Comparison of ENCODE assay signal across 1 cellular context in the genomic region with DNA sequence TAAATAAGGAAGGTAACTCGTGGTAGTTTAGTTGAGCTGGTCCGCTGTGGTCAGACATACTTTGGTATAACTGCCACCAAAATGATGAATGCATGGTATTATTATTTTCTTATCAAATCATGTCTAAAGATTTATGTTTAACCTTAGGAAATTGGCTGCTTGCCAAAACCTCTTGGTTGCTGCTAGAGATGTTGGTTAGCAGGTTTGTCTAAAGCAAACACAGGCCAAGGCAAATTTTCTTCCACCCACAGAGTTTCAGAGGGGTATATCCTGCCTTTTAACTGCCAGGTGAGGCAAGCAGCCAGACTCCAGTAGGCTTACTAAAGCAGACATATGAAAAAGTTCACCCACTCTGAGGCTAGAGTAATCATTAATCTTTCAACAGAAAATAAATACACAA.
TF ChIP-seq lines count a peak whose summit lies in the region.

No MANE protein-coding gene starts in this region.

TF ChIP-seq in WTC11, 78 proteins besides CTCF, POLR2A, EP300 and RAD21 (continued from another document):
- TF ChIP-seq, protein P1, sequence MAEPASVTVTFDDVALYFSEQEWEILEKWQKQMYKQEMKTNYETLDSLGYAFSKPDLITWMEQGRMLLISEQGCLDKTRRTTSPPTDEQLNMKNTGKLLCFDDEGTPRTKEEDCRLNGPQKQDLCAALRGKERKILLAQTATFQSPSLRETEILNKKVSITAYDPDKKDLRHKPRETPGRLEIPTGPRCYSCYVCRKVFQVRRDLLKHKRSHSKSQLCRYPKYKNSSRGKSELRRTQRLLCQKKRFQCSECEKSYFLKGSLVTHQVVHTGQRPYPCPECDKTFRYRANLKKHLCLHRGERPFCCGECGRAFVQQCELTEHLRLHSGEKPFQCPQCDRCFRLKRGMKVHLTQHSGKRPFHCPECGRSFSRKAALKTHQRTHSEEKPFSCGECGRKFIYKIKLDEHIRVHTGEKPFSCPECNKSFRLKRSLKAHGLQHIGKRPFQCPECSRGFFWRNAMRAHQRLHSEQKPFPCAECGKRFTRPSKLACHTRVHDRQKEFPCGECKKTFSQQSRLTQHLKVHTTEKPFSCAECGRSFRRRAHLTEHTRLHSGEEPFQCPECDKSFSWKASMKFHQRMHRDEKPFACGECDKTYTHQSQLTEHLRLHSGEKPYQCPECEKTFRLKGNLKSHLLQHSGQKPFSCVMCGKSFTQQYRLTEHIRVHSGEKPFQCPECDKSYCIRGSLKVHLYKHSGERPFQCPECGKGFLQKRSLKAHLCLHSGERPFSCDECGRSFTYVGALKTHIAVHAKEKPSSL (CRISPR knock-in tag; conservative IDR thresholded peaks at IDR 0.05): no peak
- TF ChIP-seq IRF2 (CRISPR knock-in tag; IDR thresholded peaks at IDR 0.05; ENCODE audit: borderline replicate concordance, low read depth) (no peak), NFYB (CRISPR knock-in tag; conservative IDR thresholded peaks at IDR 0.05; ENCODE audit: low read depth) (no peak), ATF1 (CRISPR knock-in tag; IDR thresholded peaks at IDR 0.05) (no peak), SMAD4 (CRISPR knock-in tag; IDR thresholded peaks at IDR 0.05) (no peak)
- TF ChIP-seq, protein P2, sequence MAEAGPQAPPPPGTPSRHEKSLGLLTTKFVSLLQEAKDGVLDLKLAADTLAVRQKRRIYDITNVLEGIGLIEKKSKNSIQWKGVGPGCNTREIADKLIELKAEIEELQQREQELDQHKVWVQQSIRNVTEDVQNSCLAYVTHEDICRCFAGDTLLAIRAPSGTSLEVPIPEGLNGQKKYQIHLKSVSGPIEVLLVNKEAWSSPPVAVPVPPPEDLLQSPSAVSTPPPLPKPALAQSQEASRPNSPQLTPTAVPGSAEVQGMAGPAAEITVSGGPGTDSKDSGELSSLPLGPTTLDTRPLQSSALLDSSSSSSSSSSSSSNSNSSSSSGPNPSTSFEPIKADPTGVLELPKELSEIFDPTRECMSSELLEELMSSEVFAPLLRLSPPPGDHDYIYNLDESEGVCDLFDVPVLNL (CRISPR knock-in tag; IDR thresholded peaks at IDR 0.05; ENCODE audit: borderline replicate concordance, low read depth): no peak
